16 cellular contexts compared by ENCODE assay signal in the genomic region with DNA sequence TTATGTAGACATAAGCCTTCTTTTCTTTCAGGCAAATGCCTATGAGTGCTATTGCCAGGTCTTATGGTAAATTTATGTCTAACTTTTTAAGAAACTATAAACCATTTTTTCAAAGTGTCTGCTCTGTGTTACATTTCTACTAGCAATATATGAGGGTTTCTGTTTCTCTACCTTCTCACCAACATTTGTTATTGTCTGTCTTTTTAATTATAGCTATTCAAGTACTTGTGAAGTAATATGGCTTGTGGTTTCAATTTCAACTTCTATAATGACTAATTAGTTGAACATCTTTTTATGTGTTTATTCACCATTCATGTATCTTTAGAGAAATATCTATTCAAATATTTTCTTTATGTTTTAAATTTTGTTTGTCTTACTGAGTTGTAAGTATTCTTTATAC.
"Had no signal": no experiment of that assay in that cellular context is flagged by ENCODE, and none has a peak within 500 bp of the region (broad histone marks: within the 10 kb centered on the region; RNA-seq: fewer than 3 reads in every experiment).

No MANE protein-coding gene starts in this region.

- H3K27me3 ChIP-seq: gastroesophageal sphincter, heart right ventricle had no signal

- H3K9me3 ChIP-seq: gastroesophageal sphincter, lower lobe of right lung, prostate gland had no signal

- H3K4me3 ChIP-seq: gastroesophageal sphincter, heart right ventricle, lower lobe of right lung, prostate gland, skin epidermis had no signal

- H3K36me3 ChIP-seq: gastroesophageal sphincter, heart right ventricle, lower lobe of right lung, prostate gland, WERI-Rb-1 had no signal

- H3K4me1 ChIP-seq: gastroesophageal sphincter, heart right ventricle, lower lobe of right lung, prostate gland had no signal

- ATAC-seq: activated CD8-positive, alpha-beta memory T cell treated with anti-CD3 and anti-CD28 coated beads, Interleukin-2, amount 10 ng/mL, durations not matched to agents 7 days and 5 days; gastroesophageal sphincter; heart right ventricle; left cardiac atrium; lower lobe of right lung; right cardiac atrium; stimulated activated naive CD8-positive, alpha-beta T cell treated with anti-CD3 and anti-CD28 coated beads, Interleukin-15, Interleukin-2, amounts not matched to agents 100 U/mL and 50 U/mL, for 24 hours had no signal

- DNase-seq: activated CD4-positive, alpha-beta memory T cell treated with anti-CD3 and anti-CD28 coated beads for 36 hours; activated CD8-positive, alpha-beta memory T cell treated with anti-CD3 and anti-CD28 coated beads, Interleukin-2, amount 10 ng/mL, durations not matched to agents 7 days and 5 days; activated naive CD4-positive, alpha-beta T cell treated with anti-CD3 and anti-CD28 coated beads, Interleukin-2, amount 10 ng/mL, durations not matched to agents 7 days and 5 days; activated T-cell treated with anti-CD3 and anti-CD28 coated beads, Interleukin-2, amount 50 U/mL, for 24 hours; erythroblast; heart right ventricle; left cardiac atrium; lower lobe of right lung; midbrain; right cardiac atrium; stimulated activated naive CD8-positive, alpha-beta T cell treated with anti-CD3 and anti-CD28 coated beads, Interleukin-15, Interleukin-2, amounts not matched to agents 100 U/mL and 50 U/mL, for 24 hours; trophoblast cell; WERI-Rb-1 had no signal

- H3K27ac ChIP-seq: gastroesophageal sphincter, heart right ventricle, lower lobe of right lung, prostate gland, skin epidermis, WERI-Rb-1 had no signal
